ENCODE assay signal across 17 cellular contexts in genomic region chr3:102941761-102942160, GRCh38.
A peak's percentile ranks its signal among the peaks of the same experiment; 100 is the strongest.
DNase-seq lines count a peak whose midpoint lies in the region; TF ChIP-seq lines count a peak whose summit lies in the region.
"Had no signal": no experiment of that assay in that cellular context is flagged by ENCODE, and none has a peak within 500 bp of the region (broad histone marks: within the 10 kb centered on the region; RNA-seq: fewer than 3 reads in every experiment).

No MANE protein-coding gene starts in this region.

- no peaks in the 10 kb centered on the region for H3K36me3 Mint-ChIP-seq in activated CD4-positive, alpha-beta memory T cell treated with anti-CD3 and anti-CD28 coated beads for 36 hours
- H3K36me3 Mint-ChIP-seq: CD14-positive monocyte; CD4-positive, alpha-beta memory T cell; IgD-negative memory B cell had no signal

- peak; percentile 28 for DNase-seq in HT-29 (ENCODE audit: low spot score)
- DNase-seq in astrocyte of the hippocampus (ENCODE audit: low read depth, low spot score) = peak; percentile 11
- peak; percentile 25 for DNase-seq in iris pigment epithelial cell (ENCODE audit: low read depth)
- DNase-seq in smooth muscle cell (lab: John Stamatoyannopoulos, UW; ENCODE audit: unreplicated experiment) = no peak
- DNase-seq in activated CD4-positive, alpha-beta memory T cell treated with anti-CD3 and anti-CD28 coated beads for 36 hours = no peak
- DNase-seq in retina = no peak
- DNase-seq in NCI-H2196 (lab: John Stamatoyannopoulos, UW; ENCODE audit: unreplicated experiment) = no peak
- DNase-seq: 8988T; CD4-positive, alpha-beta memory T cell; DMS153; DMS79; GM23248 had no signal

- H3K36me3 ChIP-seq in smooth muscle cell (ENCODE audit: low read depth) = no peaks in the 10 kb centered on the region
- H3K36me3 ChIP-seq: BLaER1, HAP-1 had no signal

- H4K20me1 ChIP-seq in smooth muscle cell (ENCODE audit: low read depth) = no peaks in the 10 kb centered on the region
- H4K20me1 ChIP-seq: BLaER1 had no signal

- H3K27ac Mint-ChIP-seq in activated CD4-positive, alpha-beta memory T cell treated with anti-CD3 and anti-CD28 coated beads for 36 hours = no peak overlapping the region
- H3K27ac Mint-ChIP-seq: CD14-positive monocyte; CD4-positive, alpha-beta memory T cell; IgD-negative memory B cell had no signal

- H3K27me3 Mint-ChIP-seq in activated CD4-positive, alpha-beta memory T cell treated with anti-CD3 and anti-CD28 coated beads for 36 hours = no peaks in the 10 kb centered on the region
- H3K27me3 Mint-ChIP-seq: CD4-positive, alpha-beta memory T cell; IgD-negative memory B cell had no signal

- no peaks in the 10 kb centered on the region for H3K4me1 Mint-ChIP-seq in activated CD4-positive, alpha-beta memory T cell treated with anti-CD3 and anti-CD28 coated beads for 36 hours (ENCODE audit: low read depth)
- H3K4me1 Mint-ChIP-seq: CD14-positive monocyte; CD4-positive, alpha-beta memory T cell; IgD-negative memory B cell had no signal

- no peaks in the 10 kb centered on the region for H3K79me2 ChIP-seq in smooth muscle cell (ENCODE audit: low read depth)

- TF ChIP-seq CTCF in smooth muscle cell (IDR thresholded peaks at IDR 0.05; ENCODE audit: borderline replicate concordance, insufficient read depth, poor library complexity, severe bottlenecking) = no peak

- intact Hi-C loops in activated CD4-positive, alpha-beta memory T cell treated with anti-CD3 and anti-CD28 coated beads for 36 hours (cut with micrococcal nuclease) = no loop called here

- H3K9me3 ChIP-seq in smooth muscle cell (replicated peaks; ENCODE audit: low read depth) = no peaks in the 10 kb centered on the region
- H3K9me3 ChIP-seq: BLaER1, HAP-1 had no signal

- POLR2A ChIA-PET in activated CD4-positive, alpha-beta memory T cell treated with anti-CD3 and anti-CD28 coated beads for 36 hours (lab: Charles Lee) = no interaction called here

- H3K4me3 ChIP-seq in smooth muscle cell = no peak overlapping the region
- H3K4me3 ChIP-seq: BLaER1, GM12878, GM23248, HAP-1 had no signal

- peaks cover 5% of the 10 kb centered on the region for H3K9me3 Mint-ChIP-seq in activated CD4-positive, alpha-beta memory T cell treated with anti-CD3 and anti-CD28 coated beads for 36 hours

- H3K27me3 ChIP-seq in smooth muscle cell (ENCODE audit: low read depth) = no peaks in the 10 kb centered on the region
- H3K27me3 ChIP-seq: BLaER1 had no signal

- no peak overlapping the region for H3K9ac ChIP-seq in smooth muscle cell (ENCODE audit: low read depth)
- H3K9ac ChIP-seq: BLaER1, GM23248 had no signal

- H3K4me2 ChIP-seq in smooth muscle cell = peak overlapping the region; percentile 4
- H3K4me2 ChIP-seq: BLaER1 had no signal

- 43% methylated on average over 1 of the region's 1 CpG for WGBS in smooth muscle cell (ENCODE audit: low lambda C conversion rate)

- H3K27ac ChIP-seq in smooth muscle cell (ENCODE audit: low read depth) = peak overlapping the region; percentile 28
- H3K27ac ChIP-seq: BLaER1, GM23248 had no signal

- H2AFZ ChIP-seq in smooth muscle cell (ENCODE audit: low read depth) = peak overlapping the region; percentile 84
- H2AFZ ChIP-seq: GM23248 had no signal

- H3F3A ChIP-seq in smooth muscle cell (ENCODE audit: low read depth) = no peaks in the 10 kb centered on the region

- H3K4me3 Mint-ChIP-seq in activated CD4-positive, alpha-beta memory T cell treated with anti-CD3 and anti-CD28 coated beads for 36 hours = no peak overlapping the region
- H3K4me3 Mint-ChIP-seq: CD14-positive monocyte; CD4-positive, alpha-beta memory T cell; IgD-negative memory B cell had no signal

- H3K4me1 ChIP-seq in smooth muscle cell (ENCODE audit: low read depth) = peaks cover 4% of the 10 kb centered on the region
- H3K4me1 ChIP-seq: BLaER1, HAP-1 had no signal

- CTCF ChIA-PET in activated CD4-positive, alpha-beta memory T cell treated with anti-CD3 and anti-CD28 coated beads for 36 hours (lab: Charles Lee) = no interaction called here

Comparison
In these comparisons a context has a peak if more than half of its experiments do, and no peak if none do; other contexts are left out.
1. DNase-seq: peak in HT-29 (single experiment), astrocyte of the hippocampus (single experiment) and iris pigment epithelial cell (single experiment); none in smooth muscle cell (single experiment), activated CD4-positive, alpha-beta memory T cell treated with anti-CD3 and anti-CD28 coated beads for 36 hours (single experiment), retina (single experiment) and NCI-H2196 (single experiment).